Comparison of ENCODE assay signal across 29 cellular contexts in genomic region chr22:48717883-48718817, GRCh38.
DNase-seq lines count a peak whose midpoint lies in the region; ATAC-seq, FAIRE-seq and TF ChIP-seq lines count a peak whose summit lies in the region.
"Had no signal": no experiment of that assay in that cellular context is flagged by ENCODE, and none has a peak within 500 bp of the region (broad histone marks: within the 10 kb centered on the region; RNA-seq: fewer than 3 reads in every experiment).

No MANE protein-coding gene starts in this region.

- no peaks in the 10 kb centered on the region for H3K27me3 ChIP-seq in RWPE2 (ENCODE audit: insufficient read depth, poor library complexity, severe bottlenecking)
- H3K27me3 ChIP-seq: ascending aorta, transverse colon had no signal

- peaks cover 4% of the 10 kb centered on the region for H3K36me3 Mint-ChIP-seq in MCF 10A (ENCODE audit: insufficient read depth, unreplicated experiment)

- no peaks in the 10 kb centered on the region for H3K36me3 ChIP-seq in RWPE2 (ENCODE audit: low read depth)
- H3K36me3 ChIP-seq in kidney (ENCODE audit: control insufficient read depth in 1 of 2, insufficient read depth in 2 of 2, low read length in 2 of 2): no peaks in the 10 kb centered on the region
- H3K36me3 ChIP-seq: ascending aorta, transverse colon had no signal

- H3K9ac ChIP-seq in kidney (ENCODE audit: low read length in 2 of 2): no peak overlapping the region

- H3K27me3 Mint-ChIP-seq in MCF 10A (ENCODE audit: insufficient read depth, unreplicated experiment): no peaks in the 10 kb centered on the region

- intact Hi-C loops in kidney (cut with DNase I) (no loop called here), MCF 10A (cut with micrococcal nuclease) (no loop called here)

- BruUV-seq in MCF 10A (replicated peaks; lab: Mats Ljungman, UMichigan): no TSS peak

- H3K9me3 ChIP-seq in RWPE2 (ENCODE audit: severe bottlenecking) (no peaks in the 10 kb centered on the region), kidney (ENCODE audit: control insufficient read depth in 1 of 2, low read length in 2 of 2) (peaks cover 0 to 3% of the 10 kb centered on the region in 2 donors)
- H3K9me3 ChIP-seq: transverse colon had no signal

- H3K4me3 ChIP-seq in RWPE2 (ENCODE audit: severe bottlenecking) (no peak overlapping the region), kidney (ENCODE audit: low read length in 2 of 2) (no peak overlapping the region)
- H3K4me3 ChIP-seq: ascending aorta, skin epidermis, transverse colon had no signal

- POLR2A ChIA-PET in MCF 10A (lab: Yijun Ruan, JAX): no interaction called here

- DNase-seq in NK-92 treated with Interleukin-12 subunit alpha and Interleukin-12 subunit beta, amount 100 ng/mL, for 24 hours (lab: John Stamatoyannopoulos, UW): peak; percentile 10
- DNase-seq in NK-92 (lab: John Stamatoyannopoulos, UW; ENCODE audit: unreplicated experiment) (no peak), RWPE2 (ENCODE audit: low spot score) (peak; percentile 23), kidney (peak; percentile 52), NCI-H526 (lab: John Stamatoyannopoulos, UW) (no peak), NCI-H146 (lab: John Stamatoyannopoulos, UW) (no peak), MCF 10A (ENCODE audit: unreplicated experiment) (no peak)
- DNase-seq in stimulated activated CD8-positive, alpha-beta memory T cell treated with anti-CD3 and anti-CD28 coated beads, Interleukin-4, amount 100 ng/mL, for 48 hours: peak; percentile 25
- DNase-seq: activated CD4-positive, alpha-beta T cell treated with anti-CD3 and anti-CD28 coated beads, Interleukin-2, amount 50 U/mL, for 1 hour; activated naive CD4-positive, alpha-beta T cell; COR-L47; DMS79 treated with DMSO at 0.1 percent for 48 hours; left ventricle myocardium superior; NCI-H1105 treated with DMSO at 0.1 percent for 48 hours; NCI-H2107; NCI-H510A; transverse colon had no signal

- no peak for TF ChIP-seq CTCF in RWPE2 (IDR thresholded peaks at IDR 0.05; ENCODE audit: poor library complexity, severe bottlenecking)
- TF ChIP-seq CTCF in kidney (IDR thresholded peaks at IDR 0.05; ENCODE audit: borderline replicate concordance, extremely low read depth, insufficient read depth): no peak
- no peak for TF ChIP-seq CTCF in MCF 10A (IDR thresholded peaks at IDR 0.05; ENCODE audit: unreplicated experiment)

- no peak for FAIRE-seq in kidney (lab: Jason Lieb, UNC)
- FAIRE-seq: GM12891, HepG2, RCC 7860 had no signal

- no peak for ATAC-seq in RWPE2 (ENCODE audit: low read depth)
- ATAC-seq: HepG2, left ventricle myocardium superior, SK-N-SH treated with all-trans-retinoic acid at 6 μM for 48 hours had no signal

- H3K27ac Mint-ChIP-seq in MCF 10A (ENCODE audit: low read depth, unreplicated experiment): no peak overlapping the region
- H3K27ac Mint-ChIP-seq: stimulated activated naive CD8-positive, alpha-beta T cell treated with anti-CD3 and anti-CD28 coated beads, Interleukin-15, Interleukin-2, amounts not matched to agents 100 ng/mL and 50 ng/mL, for 24 hours had no signal

- H3K4me1 ChIP-seq in RWPE2 (ENCODE audit: insufficient read depth, poor library complexity, severe bottlenecking) (no peaks in the 10 kb centered on the region), kidney (ENCODE audit: control insufficient read depth in 1 of 2, insufficient read depth in 1 of 2, low read depth in 1 of 2, low read length in 2 of 2) (no peaks in the 10 kb centered on the region)
- H3K4me1 ChIP-seq: ascending aorta, transverse colon had no signal

- CTCF ChIA-PET in MCF 10A (lab: Yijun Ruan, JAX): interaction anchor here (0.6 kb wide), 1 partner anchor 630 kb away, joined by 3 read pairs; no protein-coding TSS in a partner anchor

- no peak overlapping the region for H3K27ac ChIP-seq in RWPE2 (ENCODE audit: poor library complexity, severe bottlenecking)
- H3K27ac ChIP-seq in kidney (ENCODE audit: low read depth in 2 of 2, low read length in 2 of 2): no peak overlapping the region
- H3K27ac ChIP-seq: 22Rv1, ascending aorta, epithelial cell of prostate, HL-60, skin epidermis, transverse colon, VCaP had no signal

- no peak overlapping the region for H3K4me3 Mint-ChIP-seq in MCF 10A (ENCODE audit: unreplicated experiment)
- H3K4me3 Mint-ChIP-seq: central memory CD8-positive, alpha-beta T cell; stimulated activated naive CD8-positive, alpha-beta T cell treated with anti-CD3 and anti-CD28 coated beads, Interleukin-15, Interleukin-2, amounts not matched to agents 100 ng/mL and 50 ng/mL, for 24 hours had no signal

- no peaks in the 10 kb centered on the region for H3K4me1 Mint-ChIP-seq in MCF 10A (ENCODE audit: insufficient read depth, unreplicated experiment)
- H3K4me1 Mint-ChIP-seq: central memory CD8-positive, alpha-beta T cell had no signal

- peaks cover 30% of the 10 kb centered on the region for H3K9me3 Mint-ChIP-seq in MCF 10A (ENCODE audit: unreplicated experiment)

Comparison
In these comparisons a context has a peak if more than half of its experiments do, and no peak if none do; other contexts are left out.
1. DNase-seq: peak in NK-92 treated with Interleukin-12 subunit alpha and Interleukin-12 subunit beta, amount 100 ng/mL, for 24 hours (single experiment), RWPE2 (single experiment), kidney (single experiment) and stimulated activated CD8-positive, alpha-beta memory T cell treated with anti-CD3 and anti-CD28 coated beads, Interleukin-4, amount 100 ng/mL, for 48 hours (single experiment); none in NK-92 (single experiment), NCI-H526 (0 of 2), NCI-H146 (single experiment) and MCF 10A (single experiment).